Comparison of ENCODE assay signal across 8 cellular contexts in genomic region chr3:188153949-188154757, GRCh38. TPM values are rescaled to one million over a fixed set of nuclear protein-coding genes. Genes with fewer than 3 reads are reported as not detected.
DNase-seq lines count a peak whose midpoint lies in the region; ATAC-seq and TF ChIP-seq lines count a peak whose summit lies in the region.

TSS of gene LPP (plus strand) at chr3:188154157. CDS start at chr3:188406121, 251,964 bp downstream.

- TF ChIP-seq CTCF in dorsolateral prefrontal cortex (IDR thresholded peaks at IDR 0.05 in 54 of 56, conservative IDR thresholded peaks at IDR 0.05 in 2 of 56; ENCODE audit: low read depth in 1 of 56, partially characterized antibody in 56 of 56), result peak in 22 of 56 donors; percentile 4 to 35 (median 15)
- TF ChIP-seq CTCF in lower leg skin (IDR thresholded peaks at IDR 0.05), result no peak

- 1% methylated on average over 43 to 62 of the region's 75 CpGs for WGBS in lower leg skin, 2 donors

- no peak for TF ChIP-seq POLR2A in lower leg skin (IDR thresholded peaks at IDR 0.05)

- H3K27me3 ChIP-seq in dorsolateral prefrontal cortex, result no peaks in the 10 kb centered on the region

- DNase-seq in NCI-H1436 (lab: John Stamatoyannopoulos, UW) (peak; percentile 74), NCI-H1436 treated with DMSO at 0.1 percent for 48 hours (lab: John Stamatoyannopoulos, UW) (no peak), NCI-H2196 treated with DMSO at 0.1 percent for 48 hours (lab: John Stamatoyannopoulos, UW; ENCODE audit: unreplicated experiment) (peak; percentile 87), dorsolateral prefrontal cortex (peak; percentile 32 to 81 (median 54)), lower leg skin (ENCODE audit: low spot score in 2 of 2) (peak; percentile 68 to 95)
- DNase-seq in activated CD4-positive, alpha-beta T cell treated with anti-CD3 and anti-CD28 coated beads, Interleukin-2, amount 50 U/mL, for 48 hours, result peak; percentile 83 to 85
- peak; percentile 68 to 81 for DNase-seq in stimulated activated CD4-positive, alpha-beta T cell treated with anti-CD3 and anti-CD28 coated beads, Interleukin-4, amount 100 ng/mL, for 4 hours

- intact Hi-C loops in dorsolateral prefrontal cortex (cut with DNase I) (loop anchor here (5.0 to 10.0 kb wide), 5 partner anchors 108 to 801 kb away; no protein-coding TSS in a partner anchor), lower leg skin (cut with DNase I; ENCODE audit: low total_unique reads) (loop anchor here (5.0 kb wide), 1 partner anchor 407 kb away; the partner anchor contains the start of gene BCL6)

- peak within 1 kb of the TSS; percentile 35 to 94 (median 83) for H3K27ac ChIP-seq in dorsolateral prefrontal cortex

- H3K4me3 ChIP-seq in dorsolateral prefrontal cortex (peak within 1 kb of the TSS; percentile 63 to 94 (median 84)), lower leg skin (ENCODE audit: low read depth, poor library complexity, severe bottlenecking) (peak within 1 kb of the TSS; percentile 72)

- ATAC-seq in HG02642 (IDR thresholded peaks at IDR 0.05; ENCODE audit: poor library complexity, unreplicated experiment), result peak; percentile 86

RNA-seq across cellular contexts. Expression of gene LPP, which starts in this region (rescaled TPM):
- total RNA-seq in dorsolateral prefrontal cortex, result 100 to 1,000 TPM in 9 of 120 experiments, 10 to 100 TPM in 111; 32.7 to 187 (median 61.2) TPM
- 10 to 100 TPM; 45.9 to 81.1 (median 63.0) TPM for total RNA-seq in lower leg skin
